Comparison of ENCODE assay signal across 2 cellular contexts in genomic region chr13:49279112-49279511, GRCh38.
TF ChIP-seq lines count a peak whose summit lies in the region.

No MANE protein-coding gene starts in this region.

TF ChIP-seq in GM23338, 12 proteins besides CTCF, POLR2A, EP300 and RAD21 (continued from another document):
- no peak for TF ChIP-seq ETS1 (IDR thresholded peaks at IDR 0.05)
- TF ChIP-seq ZNF462 (CRISPR knock-in tag; IDR thresholded peaks at IDR 0.05) = no peak
- no peak for TF ChIP-seq STAT1 (IDR thresholded peaks at IDR 0.05; ENCODE audit: unreplicated experiment)
- no peak for TF ChIP-seq REST (IDR thresholded peaks at IDR 0.05; ENCODE audit: unreplicated experiment)
- no peak for TF ChIP-seq EZH2phosphoT487 (IDR thresholded peaks at IDR 0.05; ENCODE audit: unreplicated experiment)

TF ChIP-seq in WTC11, 78 proteins besides CTCF, POLR2A, EP300 and RAD21:
- TF ChIP-seq PRDM15 (CRISPR knock-in tag; IDR thresholded peaks at IDR 0.05) (peak; percentile 54), NR2C2 (CRISPR knock-in tag; IDR thresholded peaks at IDR 0.05) (no peak)
